1 cellular context compared by ENCODE assay signal in genomic region chr6:157764346-157765068, GRCh38.
TF ChIP-seq lines count a peak whose summit lies in the region.

No MANE protein-coding gene starts in this region.

TF ChIP-seq in K562, 482 proteins besides CTCF, POLR2A, EP300 and RAD21 (continued from another document and continues in another):
- TF ChIP-seq, protein P1, sequence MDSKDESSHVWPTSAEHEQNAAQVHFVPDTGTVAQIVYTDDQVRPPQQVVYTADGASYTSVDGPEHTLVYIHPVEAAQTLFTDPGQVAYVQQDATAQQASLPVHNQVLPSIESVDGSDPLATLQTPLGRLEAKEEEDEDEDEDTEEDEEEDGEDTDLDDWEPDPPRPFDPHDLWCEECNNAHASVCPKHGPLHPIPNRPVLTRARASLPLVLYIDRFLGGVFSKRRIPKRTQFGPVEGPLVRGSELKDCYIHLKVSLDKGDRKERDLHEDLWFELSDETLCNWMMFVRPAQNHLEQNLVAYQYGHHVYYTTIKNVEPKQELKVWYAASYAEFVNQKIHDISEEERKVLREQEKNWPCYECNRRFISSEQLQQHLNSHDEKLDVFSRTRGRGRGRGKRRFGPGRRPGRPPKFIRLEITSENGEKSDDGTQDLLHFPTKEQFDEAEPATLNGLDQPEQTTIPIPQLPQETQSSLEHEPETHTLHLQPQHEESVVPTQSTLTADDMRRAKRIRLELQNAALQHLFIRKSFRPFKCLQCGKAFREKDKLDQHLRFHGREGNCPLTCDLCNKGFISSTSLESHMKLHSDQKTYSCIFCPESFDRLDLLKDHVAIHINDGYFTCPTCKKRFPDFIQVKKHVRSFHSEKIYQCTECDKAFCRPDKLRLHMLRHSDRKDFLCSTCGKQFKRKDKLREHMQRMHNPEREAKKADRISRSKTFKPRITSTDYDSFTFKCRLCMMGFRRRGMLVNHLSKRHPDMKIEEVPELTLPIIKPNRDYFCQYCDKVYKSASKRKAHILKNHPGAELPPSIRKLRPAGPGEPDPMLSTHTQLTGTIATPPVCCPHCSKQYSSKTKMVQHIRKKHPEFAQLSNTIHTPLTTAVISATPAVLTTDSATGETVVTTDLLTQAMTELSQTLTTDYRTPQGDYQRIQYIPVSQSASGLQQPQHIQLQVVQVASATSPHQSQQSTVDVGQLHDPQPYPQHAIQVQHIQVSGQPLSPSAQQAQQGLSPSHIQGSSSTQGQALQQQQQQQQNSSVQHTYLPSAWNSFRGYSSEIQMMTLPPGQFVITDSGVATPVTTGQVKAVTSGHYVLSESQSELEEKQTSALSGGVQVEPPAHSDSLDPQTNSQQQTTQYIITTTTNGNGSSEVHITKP (IDR thresholded peaks at IDR 0.05; ENCODE audit: partially characterized antibody) = peak; percentile 75
- no peak for TF ChIP-seq ZNF449 (CRISPR knock-in tag; IDR thresholded peaks at IDR 0.05)
- TF ChIP-seq CTBP1 (IDR thresholded peaks at IDR 0.05; ENCODE audit: borderline replicate concordance) = peak; percentile 84
- TF ChIP-seq SMARCC2 (IDR thresholded peaks at IDR 0.05; ENCODE audit: low read depth) = peak; percentile 56; the same call in 1 of the 2 replicates
- no peak for TF ChIP-seq ZNF212 (CRISPR knock-in tag; IDR thresholded peaks at IDR 0.05)
- TF ChIP-seq IRF9 (tag; IDR thresholded peaks at IDR 0.05) = no peak
- TF ChIP-seq THRB (CRISPR knock-in tag; conservative IDR thresholded peaks at IDR 0.05) = no peak
- no peak for TF ChIP-seq MAFK (IDR thresholded peaks at IDR 0.05; ENCODE audit: low read length)
- no peak for TF ChIP-seq ZNF23 (CRISPR knock-in tag; IDR thresholded peaks at IDR 0.05)
- no peak for TF ChIP-seq ZNF12 (CRISPR knock-in tag; IDR thresholded peaks at IDR 0.05)
- no peak for TF ChIP-seq ZNF586 (CRISPR knock-in tag; conservative IDR thresholded peaks at IDR 0.05)
- TF ChIP-seq ZNF830 (CRISPR knock-in tag; IDR thresholded peaks at IDR 0.05) = no peak
- no peak for TF ChIP-seq HDAC6 (IDR thresholded peaks at IDR 0.05; ENCODE audit: low read depth, low read length)
- TF ChIP-seq SMAD1 (IDR thresholded peaks at IDR 0.05; ENCODE audit: low read depth, low read length, partially characterized antibody) = no peak
- TF ChIP-seq HMGXB4 (CRISPR knock-in tag; IDR thresholded peaks at IDR 0.05) = no peak
- no peak for TF ChIP-seq XRCC5 (IDR thresholded peaks at IDR 0.05; ENCODE audit: low read depth, low read length)
- no peak for TF ChIP-seq ZNF699 (CRISPR knock-in tag; IDR thresholded peaks at IDR 0.05; ENCODE audit: insufficient replicate concordance)
- TF ChIP-seq PRMT5 (CRISPR knock-in tag; IDR thresholded peaks at IDR 0.05) = no peak
- peak; percentile 81 for TF ChIP-seq ZNF384 (IDR thresholded peaks at IDR 0.05; ENCODE audit: low read depth, low read length)
- no peak for TF ChIP-seq BMI1 (IDR thresholded peaks at IDR 0.05; ENCODE audit: low read length)
- no peak for TF ChIP-seq ZNF311 (CRISPR knock-in tag; IDR thresholded peaks at IDR 0.05)
- TF ChIP-seq NRF1 (conservative IDR thresholded peaks at IDR 0.05 in 1 of 2, IDR thresholded peaks at IDR 0.05 in 1 of 2) = peak; percentile 35 to 46; a peak in 3 of 4 replicates
- TF ChIP-seq RNF2 (IDR thresholded peaks at IDR 0.05) = no peak
- TF ChIP-seq ZFP36 (IDR thresholded peaks at IDR 0.05; ENCODE audit: low read depth, low read length, partially characterized antibody) = peak; percentile 69
- TF ChIP-seq SRSF7 (optimal IDR thresholded peaks at IDR 0.05; ENCODE audit: low read depth, low read length) = no peak
- no peak for TF ChIP-seq RUNX1 (IDR thresholded peaks at IDR 0.05; ENCODE audit: low read depth)
- 0 out of 2 replicates have a peak, but pooled peaks have one; percentile 13 for TF ChIP-seq CEBPB (tag; IDR thresholded peaks at IDR 0.05)
- no peak for TF ChIP-seq SNIP1 (IDR thresholded peaks at IDR 0.05; ENCODE audit: low read depth)
- TF ChIP-seq KAT7 (CRISPR knock-in tag; IDR thresholded peaks at IDR 0.05; ENCODE audit: borderline replicate concordance) = 0 out of 2 replicates have a peak, but pooled peaks have one; percentile 31
- TF ChIP-seq JUNB (CRISPR knock-in tag; conservative IDR thresholded peaks at IDR 0.05) = no peak
- peak; percentile 98 for TF ChIP-seq USF1 (CRISPR knock-in tag; IDR thresholded peaks at IDR 0.05)
- no peak for TF ChIP-seq STAT5B (CRISPR knock-in tag; IDR thresholded peaks at IDR 0.05)
- TF ChIP-seq, protein P2, sequence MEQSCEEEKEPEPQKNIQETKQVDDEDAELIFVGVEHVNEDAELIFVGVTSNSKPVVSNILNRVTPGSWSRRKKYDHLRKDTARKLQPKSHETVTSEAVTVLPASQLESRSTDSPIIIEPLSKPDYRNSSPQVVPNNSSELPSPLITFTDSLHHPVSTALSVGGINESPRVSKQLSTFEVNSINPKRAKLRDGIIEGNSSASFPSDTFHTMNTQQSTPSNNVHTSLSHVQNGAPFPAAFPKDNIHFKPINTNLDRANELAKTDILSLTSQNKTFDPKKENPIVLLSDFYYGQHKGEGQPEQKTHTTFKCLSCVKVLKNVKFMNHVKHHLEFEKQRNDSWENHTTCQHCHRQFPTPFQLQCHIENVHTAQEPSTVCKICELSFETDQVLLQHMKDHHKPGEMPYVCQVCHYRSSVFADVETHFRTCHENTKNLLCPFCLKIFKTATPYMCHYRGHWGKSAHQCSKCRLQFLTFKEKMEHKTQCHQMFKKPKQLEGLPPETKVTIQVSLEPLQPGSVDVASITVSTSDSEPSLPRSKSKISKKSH (CRISPR knock-in tag; IDR thresholded peaks at IDR 0.05) = no peak
- TF ChIP-seq, protein P3, sequence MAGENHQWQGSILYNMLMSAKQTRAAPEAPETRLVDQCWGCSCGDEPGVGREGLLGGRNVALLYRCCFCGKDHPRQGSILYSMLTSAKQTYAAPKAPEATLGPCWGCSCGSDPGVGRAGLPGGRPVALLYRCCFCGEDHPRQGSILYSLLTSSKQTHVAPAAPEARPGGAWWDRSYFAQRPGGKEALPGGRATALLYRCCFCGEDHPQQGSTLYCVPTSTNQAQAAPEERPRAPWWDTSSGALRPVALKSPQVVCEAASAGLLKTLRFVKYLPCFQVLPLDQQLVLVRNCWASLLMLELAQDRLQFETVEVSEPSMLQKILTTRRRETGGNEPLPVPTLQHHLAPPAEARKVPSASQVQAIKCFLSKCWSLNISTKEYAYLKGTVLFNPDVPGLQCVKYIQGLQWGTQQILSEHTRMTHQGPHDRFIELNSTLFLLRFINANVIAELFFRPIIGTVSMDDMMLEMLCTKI (IDR thresholded peaks at IDR 0.05; ENCODE audit: partially characterized antibody) = no peak
- TF ChIP-seq FOXM1 (IDR thresholded peaks at IDR 0.05; ENCODE audit: low read depth) = peak; percentile 42
- no peak for TF ChIP-seq FOXM1 (CRISPR knock-in tag; IDR thresholded peaks at IDR 0.05; ENCODE audit: low read depth)
- TF ChIP-seq ZNF408 (CRISPR knock-in tag; IDR thresholded peaks at IDR 0.05; ENCODE audit: low read depth) = no peak
- no peak for TF ChIP-seq FUS (optimal IDR thresholded peaks at IDR 0.05; ENCODE audit: low read depth, low read length)
- TF ChIP-seq RBFOX2 (IDR thresholded peaks at IDR 0.05; ENCODE audit: low read depth, low read length) = no peak
- no peak for TF ChIP-seq PTTG1 (tag; IDR thresholded peaks at IDR 0.05; ENCODE audit: low read depth)
- TF ChIP-seq, protein P4, sequence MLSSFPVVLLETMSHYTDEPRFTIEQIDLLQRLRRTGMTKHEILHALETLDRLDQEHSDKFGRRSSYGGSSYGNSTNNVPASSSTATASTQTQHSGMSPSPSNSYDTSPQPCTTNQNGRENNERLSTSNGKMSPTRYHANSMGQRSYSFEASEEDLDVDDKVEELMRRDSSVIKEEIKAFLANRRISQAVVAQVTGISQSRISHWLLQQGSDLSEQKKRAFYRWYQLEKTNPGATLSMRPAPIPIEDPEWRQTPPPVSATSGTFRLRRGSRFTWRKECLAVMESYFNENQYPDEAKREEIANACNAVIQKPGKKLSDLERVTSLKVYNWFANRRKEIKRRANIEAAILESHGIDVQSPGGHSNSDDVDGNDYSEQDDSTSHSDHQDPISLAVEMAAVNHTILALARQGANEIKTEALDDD (IDR thresholded peaks at IDR 0.05) = no peak
- TF ChIP-seq ATF4 (CRISPR knock-in tag; IDR thresholded peaks at IDR 0.05) = 0 out of 2 replicates have a peak, but pooled peaks have one; percentile 4
- peak; percentile 94 for TF ChIP-seq JUND (IDR thresholded peaks at IDR 0.05; ENCODE audit: borderline replicate concordance, low read depth, low read length)
- peak; percentile 93 for TF ChIP-seq JUND (tag; IDR thresholded peaks at IDR 0.05; ENCODE audit: borderline replicate concordance, low read depth, low read length)
- no peak for TF ChIP-seq ZNF707 (CRISPR knock-in tag; conservative IDR thresholded peaks at IDR 0.05)
- TF ChIP-seq RFX1 (IDR thresholded peaks at IDR 0.05) = no peak
- no peak for TF ChIP-seq NCOA2 (IDR thresholded peaks at IDR 0.05; ENCODE audit: partially characterized antibody in 2 of 2)
- TF ChIP-seq ZNF584 (CRISPR knock-in tag; IDR thresholded peaks at IDR 0.05; ENCODE audit: low read depth) = peak; percentile 86; the same call in 1 of the 2 replicates
- TF ChIP-seq NFIX (CRISPR knock-in tag; IDR thresholded peaks at IDR 0.05; ENCODE audit: low read depth) = no peak
- no peak for TF ChIP-seq NFIC (IDR thresholded peaks at IDR 0.05)
- TF ChIP-seq ZNF134 (CRISPR knock-in tag; conservative IDR thresholded peaks at IDR 0.05) = no peak
- peak; percentile 64 to 89; a peak in 2 of 4 replicates for TF ChIP-seq TEAD1 (CRISPR knock-in tag; IDR thresholded peaks at IDR 0.05)
- TF ChIP-seq ADNP (tag; IDR thresholded peaks at IDR 0.05) = no peak
- TF ChIP-seq SIRT6 (IDR thresholded peaks at IDR 0.05; ENCODE audit: low read depth, low read length) = no peak
- TF ChIP-seq, protein P5, sequence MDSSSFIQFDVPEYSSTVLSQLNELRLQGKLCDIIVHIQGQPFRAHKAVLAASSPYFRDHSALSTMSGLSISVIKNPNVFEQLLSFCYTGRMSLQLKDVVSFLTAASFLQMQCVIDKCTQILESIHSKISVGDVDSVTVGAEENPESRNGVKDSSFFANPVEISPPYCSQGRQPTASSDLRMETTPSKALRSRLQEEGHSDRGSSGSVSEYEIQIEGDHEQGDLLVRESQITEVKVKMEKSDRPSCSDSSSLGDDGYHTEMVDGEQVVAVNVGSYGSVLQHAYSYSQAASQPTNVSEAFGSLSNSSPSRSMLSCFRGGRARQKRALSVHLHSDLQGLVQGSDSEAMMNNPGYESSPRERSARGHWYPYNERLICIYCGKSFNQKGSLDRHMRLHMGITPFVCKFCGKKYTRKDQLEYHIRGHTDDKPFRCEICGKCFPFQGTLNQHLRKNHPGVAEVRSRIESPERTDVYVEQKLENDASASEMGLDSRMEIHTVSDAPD (CRISPR knock-in tag; IDR thresholded peaks at IDR 0.05) = no peak
- TF ChIP-seq YY1 (IDR thresholded peaks at IDR 0.05; ENCODE audit: borderline replicate concordance in 1 of 3, control insufficient read depth in 1 of 3, extremely low read depth in 1 of 3, insufficient read depth in 3 of 3, insufficient read length in 1 of 3, insufficient replicate concordance in 2 of 3, low read depth in 1 of 3, low read length in 2 of 3) = peak in 1 of 3 experiments; percentile 49
